8 cellular contexts compared by ENCODE assay signal in the genomic region with DNA sequence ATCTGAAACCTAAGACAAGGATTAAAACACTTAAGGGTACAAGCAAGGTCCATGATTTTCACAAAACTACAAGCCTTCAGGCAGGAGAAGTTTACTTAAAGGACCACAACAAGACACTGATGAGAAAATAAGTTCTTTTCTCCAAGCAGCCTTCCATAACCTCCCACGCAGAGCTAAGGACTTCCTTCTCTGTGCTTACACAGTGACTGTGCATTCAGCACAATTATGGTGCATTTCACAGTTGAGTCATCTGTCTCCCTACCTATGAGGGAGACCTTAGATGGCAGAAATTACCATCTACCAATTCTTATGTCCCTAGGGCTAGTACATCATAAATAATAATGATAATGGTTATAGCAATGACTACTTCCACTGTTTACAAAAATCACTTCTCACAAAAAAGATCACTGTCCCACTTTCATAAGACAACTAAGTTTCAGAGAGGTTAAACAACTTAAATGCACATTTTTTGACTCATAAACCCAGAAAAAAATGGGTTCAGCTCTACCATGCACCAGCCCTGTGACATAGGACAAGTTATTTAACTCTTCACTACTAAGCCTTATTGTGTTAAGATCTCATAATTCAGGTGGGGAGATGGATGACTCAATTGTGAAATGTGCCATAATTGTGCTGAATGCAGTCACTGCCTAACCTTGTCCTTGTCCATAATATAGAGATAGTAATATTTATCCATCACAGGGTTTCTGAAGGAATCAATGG. TPM values are rescaled to one million over a fixed set of nuclear protein-coding genes. Genes with fewer than 3 reads are reported as not detected.
DNase-seq lines count a peak whose midpoint lies in the region; ATAC-seq, FAIRE-seq and TF ChIP-seq lines count a peak whose summit lies in the region.
"Had no signal": no experiment of that assay in that cellular context is flagged by ENCODE, and none has a peak within 500 bp of the region (broad histone marks: within the 10 kb centered on the region; RNA-seq: fewer than 3 reads in every experiment).

No MANE protein-coding gene starts in this region.

- no peak for ATAC-seq in left cardiac atrium

- TF ChIP-seq POLR2A in GM12891 (IDR thresholded peaks at IDR 0.05; ENCODE audit: low read depth, low read length) (no peak), H54 (IDR thresholded peaks at IDR 0.05; ENCODE audit: low read depth, low read length) (no peak)

- FAIRE-seq in GM12891 (lab: Jason Lieb, UNC), result peak; percentile 66
- FAIRE-seq in H54 (lab: Jason Lieb, UNC), result peak; percentile 36

- no peak for DNase-seq in GM12891 (ENCODE audit: insufficient read length, low spot score)
- peak; percentile 15 for DNase-seq in H54 (ENCODE audit: insufficient read length, low spot score)
- DNase-seq in RKO (ENCODE audit: low spot score), result peak; percentile 44
- DNase-seq in left kidney (ENCODE audit: low read depth, low spot score), result peak; percentile 24
- DNase-seq in left cardiac atrium, result no peak
- DNase-seq in NCI-H510A treated with DMSO at 0.1 percent for 48 hours (lab: John Stamatoyannopoulos, UW), result no peak
- DNase-seq in stimulated activated CD4-positive, alpha-beta T cell treated with anti-CD3 and anti-CD28 coated beads, Interleukin-2, amount 100 ng/mL, for 48 hours, result no peak
- DNase-seq: NCI-H146 had no signal

- intact Hi-C loops in left cardiac atrium (cut with DNase I), result no loop called here

TF ChIP-seq in GM12891, 5 proteins besides CTCF, POLR2A, EP300 and RAD21:
- TF ChIP-seq POLR2AphosphoS5 (IDR thresholded peaks at IDR 0.05; ENCODE audit: low read depth, low read length) (no peak), SPI1 (IDR thresholded peaks at IDR 0.05; ENCODE audit: low read depth, low read length) (peak; percentile 56), PAX5 (IDR thresholded peaks at IDR 0.05; ENCODE audit: insufficient read depth, low read length, severe bottlenecking) (peak; percentile 82)

RNA-seq across cellular contexts. Expression of a gene that starts 45.3 kb away (rescaled TPM):
- 39.6 TPM for polyA plus RNA-seq in GM12891 (2012; ENCODE audit: low read depth, missing spikeins)
- 10 to 100 TPM in 1 of 2 donors, 1 to 10 TPM in 1; 9.6 to 10.1 TPM for total RNA-seq in left cardiac atrium

Comparison
In these comparisons a context has a peak if more than half of its experiments do, and no peak if none do; other contexts are left out.
1. DNase-seq: peak in H54 (single experiment), RKO (single experiment) and left kidney (single experiment); none in GM12891 (single experiment), left cardiac atrium (single experiment), NCI-H510A treated with DMSO at 0.1 percent for 48 hours (single experiment) and stimulated activated CD4-positive, alpha-beta T cell treated with anti-CD3 and anti-CD28 coated beads, Interleukin-2, amount 100 ng/mL, for 48 hours (0 of 2).